11 cellular contexts compared by ENCODE assay signal in genomic region chr2:38505779-38506178, GRCh38.
DNase-seq lines count a peak whose midpoint lies in the region; ATAC-seq lines count a peak whose summit lies in the region.
"Had no signal": no experiment of that assay in that cellular context is flagged by ENCODE, and none has a peak within 500 bp of the region (broad histone marks: within the 10 kb centered on the region; RNA-seq: fewer than 3 reads in every experiment).

No MANE protein-coding gene starts in this region.

- no peaks in the 10 kb centered on the region for H3K27me3 ChIP-seq in skeletal muscle tissue (ENCODE audit: control insufficient read depth in 3 of 3, insufficient read depth in 3 of 3, low read length in 3 of 3)

- H3K36me3 Mint-ChIP-seq in T-cell, result no peaks in the 10 kb centered on the region

- CTCF ChIA-PET in T-cell (lab: Charles Lee), result interaction anchor here in 1 of 2 donors (1.5 kb wide), 1 partner anchor 191 kb away, joined by 6 read pairs; no protein-coding TSS in a partner anchor

- no peak overlapping the region for H3K4me3 ChIP-seq in skeletal muscle tissue (ENCODE audit: low read length in 3 of 3)

- H3K4me3 Mint-ChIP-seq in T-cell, result no peak overlapping the region
- H3K4me3 Mint-ChIP-seq: activated naive CD8-positive, alpha-beta T cell treated with anti-CD3 and anti-CD28 coated beads, Interleukin-2, amount 10 ng/mL, durations not matched to agents 7 days and 5 days; neural crest cell had no signal

- H3K27ac Mint-ChIP-seq in T-cell, result no peak overlapping the region
- H3K27ac Mint-ChIP-seq: activated naive CD8-positive, alpha-beta T cell treated with anti-CD3 and anti-CD28 coated beads, Interleukin-2, amount 10 ng/mL, durations not matched to agents 7 days and 5 days had no signal

- peak; percentile 75 for ATAC-seq in left ventricle myocardium superior
- no peak for ATAC-seq in HG03045 (IDR thresholded peaks at IDR 0.05; ENCODE audit: unreplicated experiment)
- ATAC-seq in T-cell (replicated peaks in 1 of 4), result no peak

- H3K4me1 Mint-ChIP-seq in T-cell, result peaks cover 4 to 5% (median 5%) of the 10 kb centered on the region in 3 donors

- POLR2A ChIA-PET in T-cell (lab: Charles Lee), result no interaction called here

- H3K9me3 Mint-ChIP-seq in T-cell, result peaks cover 0 to 4% (median 3%) of the 10 kb centered on the region in 3 donors

- H3K9ac ChIP-seq in skeletal muscle tissue (ENCODE audit: low read depth in 1 of 3, low read length in 3 of 3), result peak overlapping the region; percentile 8 to 26 (median 22)

- peaks cover 6 to 10% of the 10 kb centered on the region in 2 donors for H3K27me3 Mint-ChIP-seq in T-cell

- intact Hi-C loops in left ventricle myocardium superior (cut with micrococcal nuclease), result no loop called here

- H3K4me1 ChIP-seq in skeletal muscle tissue (ENCODE audit: control insufficient read depth in 3 of 3, insufficient read depth in 3 of 3, low read length in 3 of 3), result peaks cover 30 to 42% (median 40%) of the 10 kb centered on the region in 3 donors

- peak; percentile 75 for DNase-seq in GM04504 (ENCODE audit: low read depth)
- peak; percentile 16 for DNase-seq in astrocyte of the hippocampus (ENCODE audit: low read depth, low spot score)
- DNase-seq in left ventricle myocardium superior, result peak; percentile 55
- DNase-seq in hippocampal formation (lab: John Stamatoyannopoulos, UW), result no peak
- no peak for DNase-seq in cerebellar nuclear complex (lab: John Stamatoyannopoulos, UW)
- DNase-seq in T-cell, result no peak
- DNase-seq: activated CD4-positive, alpha-beta T cell treated with anti-CD3 and anti-CD28 coated beads for 1 hour; activated naive CD8-positive, alpha-beta T cell treated with anti-CD3 and anti-CD28 coated beads, Interleukin-2, amount 10 ng/mL, durations not matched to agents 7 days and 5 days had no signal

- no peaks in the 10 kb centered on the region for H3K36me3 ChIP-seq in skeletal muscle tissue (ENCODE audit: control insufficient read depth in 3 of 3, insufficient read depth in 3 of 3, low read length in 3 of 3)

- peak overlapping the region; percentile 39 for H3K27ac ChIP-seq in skeletal muscle tissue (ENCODE audit: low read depth, low read length)

- no peaks in the 10 kb centered on the region for H3K9me3 ChIP-seq in skeletal muscle tissue (ENCODE audit: control insufficient read depth in 3 of 3, low read length in 3 of 3)

Comparison
In these comparisons a context has a peak if more than half of its experiments do, and no peak if none do; other contexts are left out.
1. DNase-seq: peak in GM04504 (single experiment), astrocyte of the hippocampus (single experiment) and left ventricle myocardium superior (single experiment); none in hippocampal formation (0 of 2), cerebellar nuclear complex (0 of 2) and T-cell (0 of 34).